ENCODE assay signal across 20 cellular contexts in the genomic region with DNA sequence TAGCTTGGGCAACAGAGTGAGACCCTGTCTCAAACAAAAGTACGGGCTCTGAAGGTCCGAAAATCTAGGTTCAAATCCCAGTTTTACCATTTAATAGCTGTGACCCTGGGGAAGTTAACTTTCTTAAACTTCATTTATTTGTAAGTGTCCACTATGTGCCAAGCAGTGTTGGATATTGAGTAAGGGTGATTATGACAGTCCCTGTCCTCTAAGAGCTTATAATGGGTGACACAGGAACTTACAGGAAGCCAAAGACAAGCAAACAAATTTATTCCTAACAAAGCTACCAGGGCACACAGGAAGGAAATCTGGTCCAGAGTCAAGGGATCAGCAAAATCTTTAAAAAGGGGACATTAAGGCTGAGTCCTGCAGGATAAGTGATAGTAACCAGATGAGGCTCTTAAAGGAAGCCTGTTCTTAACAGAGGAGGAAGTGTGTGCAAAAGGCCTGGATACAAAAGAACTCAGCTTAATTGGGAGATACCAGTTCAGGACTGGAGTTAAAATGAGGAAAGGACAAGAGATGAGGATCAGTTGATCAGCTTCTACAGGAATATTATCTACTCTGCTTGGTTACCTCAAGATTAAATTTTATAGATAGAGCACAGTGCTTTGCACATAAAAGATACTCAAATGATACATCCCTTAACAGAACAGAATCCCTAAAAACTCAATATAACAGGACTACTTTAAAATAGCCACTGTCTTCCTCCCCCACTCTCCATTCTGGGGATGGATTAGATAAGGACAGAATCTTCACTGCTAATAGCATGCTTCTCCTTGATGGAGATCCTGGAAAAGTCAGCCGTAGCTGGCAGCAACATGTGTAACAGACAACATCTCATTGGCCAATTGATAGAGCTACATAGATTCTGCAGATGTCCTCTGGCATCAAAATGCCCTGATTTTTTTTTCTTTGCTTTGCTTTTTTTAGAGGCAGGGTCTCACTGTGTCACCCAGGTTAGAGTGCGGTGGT. TPM values are rescaled to one million over a fixed set of nuclear protein-coding genes. Genes with fewer than 3 reads are reported as not detected.
A peak's percentile ranks its signal among the peaks of the same experiment; 100 is the strongest.
DNase-seq lines count a peak whose midpoint lies in the region; ATAC-seq and TF ChIP-seq lines count a peak whose summit lies in the region.
"Had no signal": no experiment of that assay in that cellular context is flagged by ENCODE, and none has a peak within 500 bp of the region (broad histone marks: within the 10 kb centered on the region; RNA-seq: fewer than 3 reads in every experiment).

No MANE protein-coding gene starts in this region.

- peaks cover 0 to 3% (median 0%) of the 10 kb centered on the region in 7 donors for H3K9me3 Mint-ChIP-seq in CD14-positive monocyte
- no peaks in the 10 kb centered on the region for H3K9me3 Mint-ChIP-seq in brain
- no peaks in the 10 kb centered on the region for H3K9me3 Mint-ChIP-seq in naive thymus-derived CD4-positive, alpha-beta T cell
- H3K9me3 Mint-ChIP-seq: dendritic cell treated with granulocyte-macrophage colony-stimulating factor and Interleukin-4, amounts not matched to agents 40 ng/mL and 50 ng/mL, for 4 days; mesothelial cell of epicardium had no signal

- ATAC-seq in naive thymus-derived CD4-positive, alpha-beta T cell, result peak; percentile 54
- ATAC-seq: PC-3, sciatic nerve had no signal

- H3K4me3 ChIP-seq in HL-60 (replicated peaks; ENCODE audit: insufficient read depth, low read length), result no peak overlapping the region
- H3K4me3 ChIP-seq in naive thymus-derived CD4-positive, alpha-beta T cell (ENCODE audit: low read length), result no peak overlapping the region
- H3K4me3 ChIP-seq: BLaER1 treated with 17β-estradiol and CSF1 and Interleukin-3, amounts not matched to agents 10 nM and 100 nM; HAP-1; suprapubic skin had no signal

- H3K36me3 ChIP-seq in naive thymus-derived CD4-positive, alpha-beta T cell (ENCODE audit: control insufficient read depth in 2 of 3, insufficient read depth in 3 of 3, low read length in 3 of 3), result no peaks in the 10 kb centered on the region
- H3K36me3 ChIP-seq: suprapubic skin had no signal

- H3K27me3 Mint-ChIP-seq in CD14-positive monocyte (ENCODE audit: low read depth in 3 of 3), result no peaks in the 10 kb centered on the region
- no peaks in the 10 kb centered on the region for H3K27me3 Mint-ChIP-seq in brain
- H3K27me3 Mint-ChIP-seq in naive thymus-derived CD4-positive, alpha-beta T cell, result no peaks in the 10 kb centered on the region
- H3K27me3 Mint-ChIP-seq: dendritic cell treated with granulocyte-macrophage colony-stimulating factor and Interleukin-4, amounts not matched to agents 40 ng/mL and 50 ng/mL, for 4 days had no signal

- intact Hi-C loops in CD14-positive monocyte (cut with micrococcal nuclease) (no loop called here), posterior vena cava (cut with DNase I) (no loop called here)
- intact Hi-C loops in naive thymus-derived CD4-positive, alpha-beta T cell (cut with micrococcal nuclease), result loop anchor here in 1 of 2 donors (10.0 kb wide), 1 partner anchor 240 kb away; no protein-coding TSS in a partner anchor

- H3K9me3 ChIP-seq in naive thymus-derived CD4-positive, alpha-beta T cell (ENCODE audit: control insufficient read depth in 2 of 3, low read length in 3 of 3), result no peaks in the 10 kb centered on the region
- H3K9me3 ChIP-seq: BLaER1 treated with 17β-estradiol and CSF1 and Interleukin-3, amounts not matched to agents 10 nM and 100 nM; HAP-1; suprapubic skin had no signal

- peak overlapping the region; percentile 58 to 91 (median 84) for H3K27ac Mint-ChIP-seq in CD14-positive monocyte
- H3K27ac Mint-ChIP-seq in brain, result peak overlapping the region in 3 of 5 experiments; percentile 2 to 25 (median 5)
- H3K27ac Mint-ChIP-seq in naive thymus-derived CD4-positive, alpha-beta T cell, result peak overlapping the region in 3 of 9 donors; percentile 18 to 55 (median 34)
- H3K27ac Mint-ChIP-seq: dendritic cell treated with granulocyte-macrophage colony-stimulating factor and Interleukin-4, amounts not matched to agents 40 ng/mL and 50 ng/mL, for 4 days; mesothelial cell of epicardium had no signal

- peaks cover 20 to 32% of the 10 kb centered on the region in 2 donors for H3K36me3 Mint-ChIP-seq in CD14-positive monocyte
- peaks cover 86% of the 10 kb centered on the region for H3K36me3 Mint-ChIP-seq in brain
- peaks cover 0 to 39% (median 19%) of the 10 kb centered on the region in 5 donors for H3K36me3 Mint-ChIP-seq in naive thymus-derived CD4-positive, alpha-beta T cell

- H3K4me3 Mint-ChIP-seq in CD14-positive monocyte (no peak overlapping the region), brain (peak overlapping the region in 1 of 5 experiments; percentile 58)
- peak overlapping the region in 4 of 10 donors; percentile 11 to 26 (median 14) for H3K4me3 Mint-ChIP-seq in naive thymus-derived CD4-positive, alpha-beta T cell
- H3K4me3 Mint-ChIP-seq: dendritic cell treated with granulocyte-macrophage colony-stimulating factor and Interleukin-4, amounts not matched to agents 40 ng/mL and 50 ng/mL, for 4 days; mesothelial cell of epicardium had no signal

- H3K4me1 ChIP-seq in naive thymus-derived CD4-positive, alpha-beta T cell (ENCODE audit: control insufficient read depth in 2 of 2, insufficient read depth in 2 of 2, low read length in 2 of 2), result peaks cover 0 to 4% of the 10 kb centered on the region in 2 donors

- DNase-seq in CD14-positive monocyte (ENCODE audit: low spot score) (no peak), HL-60 (ENCODE audit: low read depth in 1 of 2, low spot score in 1 of 2) (peak in 1 of 2 experiments; percentile 52), posterior vena cava (ENCODE audit: low spot score) (no peak), NCI-H1436 (lab: John Stamatoyannopoulos, UW) (no peak), Ammon's horn (ENCODE audit: low spot score) (no peak)
- DNase-seq in naive thymus-derived CD4-positive, alpha-beta T cell, result no peak
- DNase-seq: activated CD4-positive, CD25-positive, alpha-beta regulatory T cell treated with anti-CD3 and anti-CD28 coated beads, Interleukin-2, amount 50 U/mL, for 72 hours; activated naive CD4-positive, alpha-beta T cell treated with Interleukin-2 at 50 U/mL for 16 hours; glutamatergic neuron; NCI-H2029 treated with DMSO at 0.1 percent for 48 hours; NCI-H524; PC-3; stimulated activated CD4-positive, alpha-beta T cell treated with anti-CD3 and anti-CD28 coated beads, Interleukin-1b, Interleukin-23, amount 100 ng/mL, for 48 hours had no signal

- no peaks in the 10 kb centered on the region for H3K27me3 ChIP-seq in HL-60 (ENCODE audit: insufficient read depth, poor library complexity, severe bottlenecking)
- H3K27me3 ChIP-seq in naive thymus-derived CD4-positive, alpha-beta T cell (ENCODE audit: control insufficient read depth in 2 of 2, insufficient read depth in 2 of 2, low read length in 2 of 2), result no peaks in the 10 kb centered on the region
- H3K27me3 ChIP-seq: BLaER1 treated with 17β-estradiol and CSF1 and Interleukin-3, amounts not matched to agents 10 nM and 100 nM; suprapubic skin had no signal

- CTCF ChIA-PET in naive thymus-derived CD4-positive, alpha-beta T cell (lab: Charles Lee), result interaction anchor here (0.8 to 1.5 kb wide), 2 partner anchors 40 to 41 kb away, joined by 3 read pairs; a partner anchor contains a TSS

- TF ChIP-seq CTCF in CD14-positive monocyte (IDR thresholded peaks at IDR 0.05), result no peak
- no peak for TF ChIP-seq CTCF in HL-60 (IDR thresholded peaks at IDR 0.05; ENCODE audit: insufficient read depth, low read length)
- TF ChIP-seq CTCF in brain (conservative IDR thresholded peaks at IDR 0.05), result no peak

- H3K4me1 Mint-ChIP-seq in CD14-positive monocyte (peaks cover 61% of the 10 kb centered on the region), brain (peaks cover 69% of the 10 kb centered on the region)
- peaks cover 44 to 84% (median 71%) of the 10 kb centered on the region in 7 donors for H3K4me1 Mint-ChIP-seq in naive thymus-derived CD4-positive, alpha-beta T cell

- H3K27ac ChIP-seq in HL-60 (replicated peaks), result peak overlapping the region; percentile 47
- H3K27ac ChIP-seq in naive thymus-derived CD4-positive, alpha-beta T cell (ENCODE audit: low read depth, low read length), result no peak overlapping the region
- H3K27ac ChIP-seq: BLaER1 treated with 17β-estradiol and CSF1 and Interleukin-3, amounts not matched to agents 10 nM and 100 nM; suprapubic skin had no signal

- POLR2A ChIA-PET in naive thymus-derived CD4-positive, alpha-beta T cell (lab: Charles Lee), result interaction anchor here (0.6 to 1.3 kb wide), 3 partner anchors 8 to 791 kb away, joined by 3 to 5 read pairs (median 3); a partner anchor contains a TSS

RNA-seq across cellular contexts. Expression of a gene that starts 6.1 kb away (rescaled TPM):
- polyA plus RNA-seq in CD14-positive monocyte, result 100 to 1,000 TPM; 394 to 441 TPM
- 239 TPM for polyA plus RNA-seq in brain (ENCODE audit: insufficient read depth, low read depth, low replicate concordance)
- 10 to 100 TPM; 42.5 to 87.4 (median 65.8) TPM for total RNA-seq in naive thymus-derived CD4-positive, alpha-beta T cell
- polyA plus RNA-seq in naive thymus-derived CD4-positive, alpha-beta T cell, result 100 to 1,000 TPM; 169 to 216 TPM
- 100 to 1,000 TPM; 159 to 182 TPM for total RNA-seq in posterior vena cava

RNA-seq across cellular contexts. Expression of a gene that starts 40.1 kb away (rescaled TPM):
- polyA plus RNA-seq in CD14-positive monocyte, result 1 to 10 TPM; 2.7 to 2.8 TPM
- polyA plus RNA-seq in brain (ENCODE audit: insufficient read depth, low read depth, low replicate concordance), result 3.7 TPM
- total RNA-seq in naive thymus-derived CD4-positive, alpha-beta T cell, result 1 to 10 TPM; 4.1 to 9.2 (median 7.2) TPM
- 1 to 10 TPM; 3.5 to 5.4 TPM for polyA plus RNA-seq in naive thymus-derived CD4-positive, alpha-beta T cell
- 1 to 10 TPM; 5.0 to 5.3 TPM for total RNA-seq in posterior vena cava
